1 cellular context compared by ENCODE assay signal in genomic region chr6:147278891-147279290, GRCh38.
TF ChIP-seq lines count a peak whose summit lies in the region.

No MANE protein-coding gene starts in this region.

TF ChIP-seq in K562, 482 proteins besides CTCF, POLR2A, EP300 and RAD21 (continued from another document):
- TF ChIP-seq ATF2 (CRISPR knock-in tag; IDR thresholded peaks at IDR 0.05): no peak
TF ChIP-seq in K562: peak in this region for 0.
